12 cellular contexts compared by ENCODE assay signal in genomic region chr2:102025583-102026267, GRCh38. TPM values are rescaled to one million over a fixed set of nuclear protein-coding genes. Genes with fewer than 3 reads are reported as not detected.
DNase-seq lines count a peak whose midpoint lies in the region; ATAC-seq and TF ChIP-seq lines count a peak whose summit lies in the region.
"Had no signal": no experiment of that assay in that cellular context is flagged by ENCODE, and none has a peak within 500 bp of the region (broad histone marks: within the 10 kb centered on the region; RNA-seq: fewer than 3 reads in every experiment).

No MANE protein-coding gene starts in this region.

- H3K27ac ChIP-seq in liver (ENCODE audit: low read depth in 1 of 2, low read length in 2 of 2) = peak overlapping the region; percentile 56 to 63

- H3K36me3 ChIP-seq in liver (ENCODE audit: control insufficient read depth in 4 of 4, insufficient read depth in 3 of 4, low read depth in 1 of 4, low read length in 3 of 4) = no peaks in the 10 kb centered on the region

- no peaks in the 10 kb centered on the region for H3K9me3 ChIP-seq in liver (ENCODE audit: control insufficient read depth in 4 of 4, low read length in 3 of 4)

- TF ChIP-seq RAD21 in liver (IDR thresholded peaks at IDR 0.05) = no peak

- TF ChIP-seq CTCF in GM10266 (IDR thresholded peaks at IDR 0.05; ENCODE audit: control insufficient read depth, insufficient read depth, low read depth, missing control alignments) = no peak
- no peak for TF ChIP-seq CTCF in liver (IDR thresholded peaks at IDR 0.05; ENCODE audit: low read depth, low read length, missing input control)

- H3K27me3 ChIP-seq in liver (ENCODE audit: control insufficient read depth in 4 of 4, insufficient read depth in 4 of 4, low read length in 3 of 4) = no peaks in the 10 kb centered on the region

- peaks cover 6 to 22% (median 13%) of the 10 kb centered on the region in 4 donors for H3K4me1 ChIP-seq in liver (ENCODE audit: control insufficient read depth in 4 of 4, insufficient read depth in 4 of 4, low read length in 3 of 4)

- WGBS in liver = 84% methylated on average over 6 of the region's 6 CpGs

- H3K4me3 ChIP-seq in liver (ENCODE audit: low read depth in 1 of 3, low read length in 3 of 3) = no peak overlapping the region

- no peak overlapping the region for H3K9ac ChIP-seq in liver (ENCODE audit: low read depth in 1 of 2, low read length in 2 of 2)

- ATAC-seq in GM21381 (IDR thresholded peaks at IDR 0.05; ENCODE audit: unreplicated experiment) (peak; percentile 44), HG03159 (IDR thresholded peaks at IDR 0.05; ENCODE audit: unreplicated experiment) (peak; percentile 47)
- ATAC-seq: activated CD8-positive, alpha-beta T cell treated with anti-CD3 and anti-CD28 coated beads for 36 hours had no signal

- DNase-seq in GM10266 (ENCODE audit: extremely low spot score) (peak; percentile 62), SHP77 treated with DMSO at 0.1 percent for 48 hours (lab: John Stamatoyannopoulos, UW) (no peak), GDM1 (lab: John Stamatoyannopoulos, UW) (no peak), SKM-1 (lab: John Stamatoyannopoulos, UW; ENCODE audit: unreplicated experiment) (no peak), hippocampal formation (lab: John Stamatoyannopoulos, UW) (no peak)
- DNase-seq: activated CD8-positive, alpha-beta T cell treated with anti-CD3 and anti-CD28 coated beads for 36 hours; glutamatergic neuron had no signal

TF ChIP-seq in liver, 16 proteins besides CTCF, POLR2A, EP300 and RAD21:
- TF ChIP-seq ATF3 (IDR thresholded peaks at IDR 0.05) (no peak), EGR1 (IDR thresholded peaks at IDR 0.05; ENCODE audit: low read depth in 2 of 2) (no peak), HNF4G (IDR thresholded peaks at IDR 0.05) (no peak), YY1 (IDR thresholded peaks at IDR 0.05) (no peak), SP1 (IDR thresholded peaks at IDR 0.05) (no peak), FOXA2 (IDR thresholded peaks at IDR 0.05) (no peak), RXRA (IDR thresholded peaks at IDR 0.05) (no peak)

RNA-seq across cellular contexts. Expression of gene IL1R2, which starts 34.0 kb away (rescaled TPM):
- total RNA-seq in liver = 10 to 100 TPM in 1 of 2 donors, 1 to 10 TPM in 1; 3.7 to 28.2 TPM
- polyA plus RNA-seq in liver = 10 to 100 TPM in 1 of 2 donors, 1 to 10 TPM in 1; 4.4 to 10.1 TPM
- total RNA-seq: neural crest cell had no signal
- polyA plus RNA-seq: BJ had no signal
